ENCODE assay signal across 7 cellular contexts in genomic region chr2:238618884-238619283, GRCh38.
DNase-seq lines count a peak whose midpoint lies in the region; TF ChIP-seq lines count a peak whose summit lies in the region.
"Not testable (repeated sequence)": the region's sequence is repeated elsewhere in the genome, so short reads cannot be mapped to it uniquely, and the experiment has no call there.

No MANE protein-coding gene starts in this region.

- not testable (repeated sequence) for H4K20me1 ChIP-seq in Karpas-422 (ENCODE audit: insufficient read depth, low read depth, low read length); neural progenitor cell (ENCODE audit: low read depth)

- H3K36me3 Mint-ChIP-seq in neural progenitor cell = not testable (repeated sequence)

- H2AFZ ChIP-seq in ACC112 (ENCODE audit: low read length, unreplicated experiment) = peak overlapping the region; percentile 48
- H2AFZ ChIP-seq in Karpas-422 (ENCODE audit: low read length); neural progenitor cell (replicated peaks): not testable (repeated sequence)

- not testable (repeated sequence) for H3F3A ChIP-seq in neural progenitor cell (ENCODE audit: low read depth)

- H3K4me2 ChIP-seq in Karpas-422 (ENCODE audit: low read depth, low read length, poor library complexity, severe bottlenecking); neural progenitor cell: not testable (repeated sequence)

- H3K4me3 ChIP-seq in ACC112 (ENCODE audit: low read depth, low read length); Karpas-422 (ENCODE audit: low read length); fibroblast of villous mesenchyme (ENCODE audit: low read depth, low read length); neural progenitor cell: not testable (repeated sequence)

- not testable (repeated sequence) for H3K27me3 ChIP-seq in ACC112 (ENCODE audit: insufficient read depth, low read length); Karpas-422 (ENCODE audit: low read length); neural progenitor cell

- H3K27ac ChIP-seq in ACC112 (ENCODE audit: low read depth, low read length); Karpas-422 (ENCODE audit: low read length); VCaP; neural progenitor cell: not testable (repeated sequence)

- not testable (repeated sequence) for H3K4me3 Mint-ChIP-seq in neural progenitor cell

- TF ChIP-seq CTCF in GM12873 (IDR thresholded peaks at IDR 0.05; ENCODE audit: insufficient read depth, low read depth, low read length, missing control alignments) = peak; percentile 5
- peak; percentile 48 for TF ChIP-seq CTCF in VCaP (conservative IDR thresholded peaks at IDR 0.05)
- peak; percentile 20 for TF ChIP-seq CTCF in fibroblast of villous mesenchyme (IDR thresholded peaks at IDR 0.05; ENCODE audit: insufficient read depth, low read depth, low read length)
- peak; percentile 38 for TF ChIP-seq CTCF in neural progenitor cell (IDR thresholded peaks at IDR 0.05)

- H3K27me3 Mint-ChIP-seq in neural progenitor cell (ENCODE audit: insufficient read depth, low read depth) = not testable (repeated sequence)

- H3K79me2 ChIP-seq in ACC112 (ENCODE audit: control insufficient read depth, insufficient read depth, low read length, unreplicated experiment); Karpas-422 (ENCODE audit: low read length); neural progenitor cell (ENCODE audit: low read depth): not testable (repeated sequence)

- H3K9me3 Mint-ChIP-seq in neural progenitor cell = not testable (repeated sequence)

- H3K27ac Mint-ChIP-seq in neural progenitor cell = not testable (repeated sequence)

- not testable (repeated sequence) for H3K9me3 ChIP-seq in Karpas-422 (ENCODE audit: low read length); neural progenitor cell (ENCODE audit: low read depth)

- H3K9me2 ChIP-seq in Karpas-422 (replicated peaks; ENCODE audit: insufficient read depth, low read length) = not testable (repeated sequence)

- not testable (repeated sequence) for H3K36me3 ChIP-seq in ACC112 (ENCODE audit: insufficient read depth, low read length); Karpas-422 (ENCODE audit: insufficient read depth, low read length); neural progenitor cell

- H3K4me1 ChIP-seq in ACC112 (ENCODE audit: control insufficient read depth, insufficient read depth, low read length, unreplicated experiment); Karpas-422 (ENCODE audit: low read length); neural progenitor cell: not testable (repeated sequence)

- H3K9ac ChIP-seq in Karpas-422 (ENCODE audit: low read length); neural progenitor cell: not testable (repeated sequence)

- H3K4me1 Mint-ChIP-seq in neural progenitor cell = not testable (repeated sequence)

- DNase-seq in Karpas-422 = peak; percentile 50
- peak; percentile 10 for DNase-seq in dermis blood vessel endothelial cell
- not testable (repeated sequence) for DNase-seq in fibroblast of villous mesenchyme (ENCODE audit: low read depth); neural progenitor cell (ENCODE audit: low spot score)
